13 cellular contexts compared by ENCODE assay signal in genomic region chr7:100879685-100880261, GRCh38. TPM values are rescaled to one million over a fixed set of nuclear protein-coding genes. Genes with fewer than 3 reads are reported as not detected.
DNase-seq lines count a peak whose midpoint lies in the region; ATAC-seq and TF ChIP-seq lines count a peak whose summit lies in the region.
"Had no signal": no experiment of that assay in that cellular context is flagged by ENCODE, and none has a peak within 500 bp of the region (broad histone marks: within the 10 kb centered on the region; RNA-seq: fewer than 3 reads in every experiment).

No MANE protein-coding gene starts in this region.

- H3K27ac Mint-ChIP-seq in activated naive CD4-positive, alpha-beta T cell treated with anti-CD3 and anti-CD28 coated beads, Interleukin-2, amount 50 U/mL, for 72 hours: peak overlapping the region; percentile 70 to 95
- H3K27ac Mint-ChIP-seq in activated CD8-positive, alpha-beta T cell treated with anti-CD3 and anti-CD28 coated beads, Interleukin-2, amount 10 ng/mL, durations not matched to agents 7 days and 5 days: peak overlapping the region; percentile 32

- no peak for TF ChIP-seq CTCF in cardiac muscle cell (IDR thresholded peaks at IDR 0.05; ENCODE audit: low read depth, low read length)

- ATAC-seq in activated naive CD4-positive, alpha-beta T cell treated with anti-CD3 and anti-CD28 coated beads, Interleukin-2, amount 50 U/mL, for 72 hours: no peak
- no peak for ATAC-seq in activated CD8-positive, alpha-beta T cell treated with anti-CD3 and anti-CD28 coated beads, Interleukin-2, amount 10 ng/mL, durations not matched to agents 7 days and 5 days

- H3K27me3 Mint-ChIP-seq in activated CD8-positive, alpha-beta T cell treated with anti-CD3 and anti-CD28 coated beads, Interleukin-2, amount 10 ng/mL, durations not matched to agents 7 days and 5 days (ENCODE audit: low read depth): no peaks in the 10 kb centered on the region

- peaks cover 13% of the 10 kb centered on the region for H3K4me1 ChIP-seq in cardiac muscle cell (ENCODE audit: low read depth)

- H3K27me3 ChIP-seq in cardiac muscle cell: no peaks in the 10 kb centered on the region
- H3K27me3 ChIP-seq: spleen had no signal

- no peaks in the 10 kb centered on the region for H3K9me3 Mint-ChIP-seq in activated naive CD4-positive, alpha-beta T cell treated with anti-CD3 and anti-CD28 coated beads, Interleukin-2, amount 50 U/mL, for 72 hours
- no peaks in the 10 kb centered on the region for H3K9me3 Mint-ChIP-seq in activated CD8-positive, alpha-beta T cell treated with anti-CD3 and anti-CD28 coated beads, Interleukin-2, amount 10 ng/mL, durations not matched to agents 7 days and 5 days (ENCODE audit: insufficient read depth)

- CTCF ChIA-PET in activated CD8-positive, alpha-beta T cell treated with anti-CD3 and anti-CD28 coated beads, Interleukin-2, amount 10 ng/mL, durations not matched to agents 7 days and 5 days (lab: Charles Lee): no interaction called here

- POLR2A ChIA-PET in activated CD8-positive, alpha-beta T cell treated with anti-CD3 and anti-CD28 coated beads, Interleukin-2, amount 10 ng/mL, durations not matched to agents 7 days and 5 days (lab: Charles Lee): interaction anchor here (6.6 kb wide), 1 partner anchor 8 kb away, joined by 115 read pairs; the partner anchor contains the start of gene UFSP1

- H3K27ac ChIP-seq in cardiac muscle cell (peak overlapping the region; percentile 21), temporal lobe (ENCODE audit: low read depth, low read length) (peak overlapping the region; percentile 44)
- H3K27ac ChIP-seq: spleen had no signal

- peaks cover 71% of the 10 kb centered on the region for H3K4me1 Mint-ChIP-seq in activated CD8-positive, alpha-beta T cell treated with anti-CD3 and anti-CD28 coated beads, Interleukin-2, amount 10 ng/mL, durations not matched to agents 7 days and 5 days (ENCODE audit: low read depth)

- peaks cover 40% of the 10 kb centered on the region for H3K36me3 ChIP-seq in cardiac muscle cell

- no peak overlapping the region for H3K4me3 ChIP-seq in cardiac muscle cell
- H3K4me3 ChIP-seq: spleen had no signal

- no peaks in the 10 kb centered on the region for H3K9me3 ChIP-seq in cardiac muscle cell (ENCODE audit: low read depth)
- H3K9me3 ChIP-seq: spleen had no signal

- no peak for DNase-seq in activated naive CD4-positive, alpha-beta T cell treated with anti-CD3 and anti-CD28 coated beads, Interleukin-2, amount 50 U/mL, for 72 hours (ENCODE audit: low spot score in 2 of 2)
- no peak for DNase-seq in activated naive CD4-positive, alpha-beta T cell treated with anti-CD3 and anti-CD28 coated beads, Interleukin-2, amount 50 U/mL, for 16 hours
- DNase-seq in activated CD8-positive, alpha-beta T cell treated with anti-CD3 and anti-CD28 coated beads, Interleukin-2, amount 10 ng/mL, durations not matched to agents 7 days and 5 days: no peak
- DNase-seq in cardiac muscle cell (ENCODE audit: low read depth in 1 of 2, low spot score in 1 of 2) (no peak), NCI-H2227 (lab: John Stamatoyannopoulos, UW; ENCODE audit: unreplicated experiment) (no peak), glomerular visceral epithelial cell (ENCODE audit: extremely low spot score) (no peak)
- DNase-seq in activated effector memory CD4-positive, alpha-beta T cell treated with anti-CD3 and anti-CD28 coated beads, Interleukin-2, amount 50 U/mL, for 16 hours: no peak
- DNase-seq: activated T-cell treated with anti-CD3 and anti-CD28 coated beads, Interleukin-2, amount 50 U/mL, for 48 hours; cerebellar nuclear complex; kidney; RPMI8226; spleen had no signal

- peaks cover 54 to 64% of the 10 kb centered on the region in 2 donors for H3K36me3 Mint-ChIP-seq in activated naive CD4-positive, alpha-beta T cell treated with anti-CD3 and anti-CD28 coated beads, Interleukin-2, amount 50 U/mL, for 72 hours
- peaks cover 75% of the 10 kb centered on the region for H3K36me3 Mint-ChIP-seq in activated CD8-positive, alpha-beta T cell treated with anti-CD3 and anti-CD28 coated beads, Interleukin-2, amount 10 ng/mL, durations not matched to agents 7 days and 5 days (ENCODE audit: low read depth)

- H3K4me3 Mint-ChIP-seq in activated CD8-positive, alpha-beta T cell treated with anti-CD3 and anti-CD28 coated beads, Interleukin-2, amount 10 ng/mL, durations not matched to agents 7 days and 5 days: no peak overlapping the region

RNA-seq across cellular contexts. Expression of gene SRRT, which starts 4.9 kb away (rescaled TPM):
- 100 to 1,000 TPM; 205 to 242 TPM for total RNA-seq in activated naive CD4-positive, alpha-beta T cell treated with anti-CD3 and anti-CD28 coated beads, Interleukin-2, amount 50 U/mL, for 72 hours
- total RNA-seq in activated CD8-positive, alpha-beta T cell treated with anti-CD3 and anti-CD28 coated beads, Interleukin-2, amount 10 ng/mL, durations not matched to agents 7 days and 5 days: 100 to 1,000 TPM; 273 to 292 TPM
- 78.6 and 83.1 TPM in 2 replicates for total RNA-seq in cardiac muscle cell
- polyA plus RNA-seq in cardiac muscle cell: 111 and 148 TPM in 2 replicates
- 30.7 TPM for total RNA-seq in temporal lobe

RNA-seq across cellular contexts. Expression of gene UFSP1, which starts 9.7 kb away (rescaled TPM):
- 1 to 10 TPM in 1 of 2 donors, under 1 TPM in 1; 0.77 to 2.4 TPM for total RNA-seq in activated naive CD4-positive, alpha-beta T cell treated with anti-CD3 and anti-CD28 coated beads, Interleukin-2, amount 50 U/mL, for 72 hours
- 1 to 10 TPM; 2.0 to 3.7 TPM for total RNA-seq in activated CD8-positive, alpha-beta T cell treated with anti-CD3 and anti-CD28 coated beads, Interleukin-2, amount 10 ng/mL, durations not matched to agents 7 days and 5 days
- total RNA-seq in cardiac muscle cell: 16.0 and 19.0 TPM in 2 replicates
- polyA plus RNA-seq in cardiac muscle cell: 3.9 and 9.9 TPM in 2 replicates
- total RNA-seq in temporal lobe: 2.2 TPM

RNA-seq across cellular contexts. Expression of gene TRIP6, which starts 12.6 kb away (rescaled TPM):
- 10 to 100 TPM; 34.4 to 39.2 TPM for total RNA-seq in activated naive CD4-positive, alpha-beta T cell treated with anti-CD3 and anti-CD28 coated beads, Interleukin-2, amount 50 U/mL, for 72 hours
- 10 to 100 TPM; 25.5 to 28.6 TPM for total RNA-seq in activated CD8-positive, alpha-beta T cell treated with anti-CD3 and anti-CD28 coated beads, Interleukin-2, amount 10 ng/mL, durations not matched to agents 7 days and 5 days
- total RNA-seq in cardiac muscle cell (51.9 and 60.1 TPM in 2 replicates), temporal lobe (3.2 TPM)
- polyA plus RNA-seq in cardiac muscle cell: 50.2 and 62.2 TPM in 2 replicates

RNA-seq across cellular contexts. Expression of gene ACHE, which starts 15.9 kb away (rescaled TPM):
- total RNA-seq in activated naive CD4-positive, alpha-beta T cell treated with anti-CD3 and anti-CD28 coated beads, Interleukin-2, amount 50 U/mL, for 72 hours: under 1 TPM in 1 of 2 donors, not detected in 1; 0.12 TPM
- total RNA-seq in activated CD8-positive, alpha-beta T cell treated with anti-CD3 and anti-CD28 coated beads, Interleukin-2, amount 10 ng/mL, durations not matched to agents 7 days and 5 days: not detected
- total RNA-seq in cardiac muscle cell (25.6 TPM in 2 replicates), temporal lobe (16.7 TPM)
- polyA plus RNA-seq in cardiac muscle cell: 42.0 and 42.7 TPM in 2 replicates

RNA-seq across cellular contexts. Expression of gene SLC12A9, which starts 27.3 kb away (rescaled TPM):
- 10 to 100 TPM; 16.7 to 27.7 TPM for total RNA-seq in activated naive CD4-positive, alpha-beta T cell treated with anti-CD3 and anti-CD28 coated beads, Interleukin-2, amount 50 U/mL, for 72 hours
- 10 to 100 TPM; 28.3 to 29.5 TPM for total RNA-seq in activated CD8-positive, alpha-beta T cell treated with anti-CD3 and anti-CD28 coated beads, Interleukin-2, amount 10 ng/mL, durations not matched to agents 7 days and 5 days
- 18.3 and 19.5 TPM in 2 replicates for total RNA-seq in cardiac muscle cell
- 12.5 and 14.6 TPM in 2 replicates for polyA plus RNA-seq in cardiac muscle cell
- total RNA-seq in temporal lobe: 17.0 TPM
